Comparison of ENCODE assay signal across 11 cellular contexts in the genomic region with DNA sequence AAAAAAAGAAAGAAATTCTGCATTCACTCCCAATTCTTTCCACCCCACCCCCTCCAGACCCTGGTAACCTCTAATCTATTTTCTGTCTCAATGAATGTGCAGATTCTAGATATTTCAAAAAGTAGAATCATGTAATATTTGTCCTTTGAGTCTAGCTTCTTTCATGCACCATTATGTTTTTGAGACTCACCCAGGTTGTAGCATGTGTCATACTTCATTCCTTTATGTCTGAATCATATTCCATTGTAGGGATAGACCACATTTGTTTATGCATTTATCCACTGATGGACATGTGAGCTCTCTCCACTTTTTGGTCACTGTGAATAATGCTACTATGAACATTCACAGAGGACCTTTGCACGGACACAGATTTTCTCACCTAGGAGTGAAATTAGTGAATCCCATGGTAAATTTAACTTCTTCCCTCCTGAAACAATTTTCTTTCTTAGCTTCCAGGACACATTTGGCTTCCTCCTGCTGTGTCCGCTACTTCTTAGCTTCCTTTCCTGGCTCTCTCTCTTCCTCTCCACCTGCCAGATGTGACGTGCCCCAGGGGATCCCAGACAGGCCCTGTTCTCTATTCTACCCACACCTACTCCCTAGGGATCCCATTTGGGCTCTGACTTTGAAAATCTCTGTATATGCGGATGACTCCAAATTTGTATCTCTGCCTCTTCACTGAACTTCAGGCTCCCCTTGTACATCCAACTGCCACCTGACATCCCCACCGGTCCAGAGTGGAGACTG. TPM values are rescaled to one million over a fixed set of nuclear protein-coding genes. Genes with fewer than 3 reads are reported as not detected.
A peak's percentile ranks its signal among the peaks of the same experiment; 100 is the strongest.
DNase-seq lines count a peak whose midpoint lies in the region; ATAC-seq and TF ChIP-seq lines count a peak whose summit lies in the region.
"Had no signal": no experiment of that assay in that cellular context is flagged by ENCODE, and none has a peak within 500 bp of the region (broad histone marks: within the 10 kb centered on the region; RNA-seq: fewer than 3 reads in every experiment).

No MANE protein-coding gene starts in this region.

- H3K9me2 ChIP-seq in OCI-LY7 (ENCODE audit: insufficient read depth, low read length) = no peaks in the 10 kb centered on the region

- CTCF ChIA-PET in OCI-LY7 (lab: Charles Lee; ENCODE audit: unreplicated experiment) = no interaction called here

- no peaks in the 10 kb centered on the region for H3K9me3 ChIP-seq in OCI-LY7 (ENCODE audit: low read length)
- H3K9me3 ChIP-seq: thyroid gland had no signal

- peak overlapping the region; percentile 67 for H3K4me2 ChIP-seq in OCI-LY7 (ENCODE audit: low read length)

- BruUV-seq in OCI-LY7 (replicated peaks; lab: Mats Ljungman, UMichigan) = no TSS peak

- no peaks in the 10 kb centered on the region for H4K20me1 ChIP-seq in OCI-LY7 (ENCODE audit: insufficient read depth, low read length)

- H3K27ac ChIP-seq in OCI-LY7 (ENCODE audit: low read depth, low read length, poor library complexity, severe bottlenecking) = no peak overlapping the region
- H3K27ac ChIP-seq: thyroid gland had no signal

- H3K27me3 Mint-ChIP-seq in endothelial cell (ENCODE audit: unreplicated experiment) = peaks cover 7% of the 10 kb centered on the region
- H3K27me3 Mint-ChIP-seq in activated naive CD8-positive, alpha-beta T cell treated with anti-CD3 and anti-CD28 coated beads, Interleukin-2, amount 50 U/mL, for 24 hours = no peaks in the 10 kb centered on the region

- peaks cover 16% of the 10 kb centered on the region for H3K4me1 Mint-ChIP-seq in endothelial cell (ENCODE audit: unreplicated experiment)
- peaks cover 11% of the 10 kb centered on the region for H3K4me1 Mint-ChIP-seq in activated naive CD8-positive, alpha-beta T cell treated with anti-CD3 and anti-CD28 coated beads, Interleukin-2, amount 50 U/mL, for 24 hours

- no peaks in the 10 kb centered on the region for H3K9me3 Mint-ChIP-seq in endothelial cell (ENCODE audit: unreplicated experiment)
- peaks cover 5% of the 10 kb centered on the region for H3K9me3 Mint-ChIP-seq in activated naive CD8-positive, alpha-beta T cell treated with anti-CD3 and anti-CD28 coated beads, Interleukin-2, amount 50 U/mL, for 24 hours

- no peak for ATAC-seq in HG03095 (IDR thresholded peaks at IDR 0.05; ENCODE audit: unreplicated experiment)
- no peak for ATAC-seq in activated naive CD8-positive, alpha-beta T cell treated with anti-CD3 and anti-CD28 coated beads, Interleukin-2, amount 50 U/mL, for 24 hours

- TF ChIP-seq CTCF in OCI-LY7 (conservative IDR thresholded peaks at IDR 0.05; ENCODE audit: low read length) (no peak), endothelial cell (IDR thresholded peaks at IDR 0.05; ENCODE audit: unreplicated experiment) (no peak)

- POLR2A ChIA-PET in OCI-LY7 (lab: Charles Lee) = no interaction called here

- no peaks in the 10 kb centered on the region for H3K36me3 Mint-ChIP-seq in endothelial cell (ENCODE audit: low read depth, unreplicated experiment)
- H3K36me3 Mint-ChIP-seq in activated naive CD8-positive, alpha-beta T cell treated with anti-CD3 and anti-CD28 coated beads, Interleukin-2, amount 50 U/mL, for 24 hours (ENCODE audit: low read depth) = no peaks in the 10 kb centered on the region

- peak; percentile 78 for DNase-seq in GM04503 (ENCODE audit: low read depth)
- DNase-seq in OCI-LY7 (ENCODE audit: low spot score) = peak; percentile 64
- no peak for DNase-seq in endothelial cell (ENCODE audit: low spot score)
- peak; percentile 86 for DNase-seq in renal cortical epithelial cell (ENCODE audit: low read depth)
- no peak for DNase-seq in NCI-H187 treated with DMSO at 0.1 percent for 48 hours (lab: John Stamatoyannopoulos, UW)
- no peak for DNase-seq in activated naive CD8-positive, alpha-beta T cell treated with anti-CD3 and anti-CD28 coated beads, Interleukin-2, amount 50 U/mL, for 24 hours
- no peak for DNase-seq in activated naive CD4-positive, alpha-beta T cell (lab: John Stamatoyannopoulos, UW)
- DNase-seq: activated CD4-positive, alpha-beta T cell treated with anti-CD3 and anti-CD28 coated beads for 48 hours; aorta had no signal

- no peaks in the 10 kb centered on the region for H3K79me2 ChIP-seq in OCI-LY7 (ENCODE audit: insufficient read depth, low read depth, low read length)

- peak overlapping the region; percentile 17 for H3K27ac Mint-ChIP-seq in endothelial cell (ENCODE audit: unreplicated experiment)
- H3K27ac Mint-ChIP-seq in activated naive CD8-positive, alpha-beta T cell treated with anti-CD3 and anti-CD28 coated beads, Interleukin-2, amount 50 U/mL, for 24 hours = no peak overlapping the region

- H3K4me1 ChIP-seq in OCI-LY7 (ENCODE audit: insufficient read depth, low read length, poor library complexity, severe bottlenecking) = peaks cover 13% of the 10 kb centered on the region
- H3K4me1 ChIP-seq: thyroid gland had no signal

- H3K4me3 ChIP-seq in OCI-LY7 (ENCODE audit: low read depth, low read length, poor library complexity, severe bottlenecking) = peak overlapping the region; percentile 41
- H3K4me3 ChIP-seq: thyroid gland had no signal

- H3K36me3 ChIP-seq in OCI-LY7 (ENCODE audit: insufficient read depth, low read length) = no peaks in the 10 kb centered on the region
- H3K36me3 ChIP-seq: thyroid gland had no signal

- intact Hi-C loops in OCI-LY7 (cut with micrococcal nuclease; ENCODE audit: unreplicated experiment) = no loop called here

- H3K4me3 Mint-ChIP-seq in endothelial cell (ENCODE audit: unreplicated experiment) = no peak overlapping the region
- no peak overlapping the region for H3K4me3 Mint-ChIP-seq in activated naive CD8-positive, alpha-beta T cell treated with anti-CD3 and anti-CD28 coated beads, Interleukin-2, amount 50 U/mL, for 24 hours

- no peak overlapping the region for H2AFZ ChIP-seq in OCI-LY7 (ENCODE audit: low read length)

RNA-seq across cellular contexts. Expression of a gene that starts 24.0 kb away (rescaled TPM):
- total RNA-seq in OCI-LY7 (2014; rRNA removed; shearing (Covaris generic)) = 18.4 and 23.4 TPM in 2 replicates
- total RNA-seq in OCI-LY7 (2022) (40.3 and 42.1 TPM in 2 replicates), endothelial cell (ENCODE audit: unreplicated experiment) (20.3 TPM), renal cortical epithelial cell (58.7 and 71.0 TPM in 2 replicates)

Comparison
In these comparisons a context has a peak if more than half of its experiments do, and no peak if none do; other contexts are left out.
1. DNase-seq: peak in GM04503 (single experiment), OCI-LY7 (single experiment) and renal cortical epithelial cell (single experiment); none in endothelial cell (single experiment), NCI-H187 treated with DMSO at 0.1 percent for 48 hours (single experiment), activated naive CD8-positive, alpha-beta T cell treated with anti-CD3 and anti-CD28 coated beads, Interleukin-2, amount 50 U/mL, for 24 hours (single experiment) and activated naive CD4-positive, alpha-beta T cell (0 of 4).